In genomic region chr17:3729881-3730280, GRCh38 we compare ENCODE assay signal across 16 cellular contexts. TPM values are rescaled to one million over a fixed set of nuclear protein-coding genes. Genes with fewer than 3 reads are reported as not detected.
A peak's percentile ranks its signal among the peaks of the same experiment; 100 is the strongest.
DNase-seq lines count a peak whose midpoint lies in the region; ATAC-seq, FAIRE-seq and TF ChIP-seq lines count a peak whose summit lies in the region.
"Had no signal": no experiment of that assay in that cellular context is flagged by ENCODE, and none has a peak within 500 bp of the region (broad histone marks: within the 10 kb centered on the region; RNA-seq: fewer than 3 reads in every experiment).

No MANE protein-coding gene starts in this region.

- TF ChIP-seq POLR2A in HepG2 (IDR thresholded peaks at IDR 0.05; ENCODE audit: insufficient read depth in 1 of 2, low read depth in 2 of 2, low read length in 2 of 2) (no peak), right lobe of liver (IDR thresholded peaks at IDR 0.05) (no peak)

- POLR2A ChIA-PET in HepG2 (lab: Yijun Ruan, JAX): no interaction called here

- no peak overlapping the region for H3K4me2 ChIP-seq in HepG2 (ENCODE audit: low read depth, low read length)

- no peak overlapping the region for H3K9ac ChIP-seq in HepG2 (ENCODE audit: insufficient read depth, low read depth, low read length)

- CTCF ChIA-PET in HepG2 (lab: Yijun Ruan, JAX; ENCODE audit: low intra/inter-chr PET ratio, low total read pairs): no interaction called here

- H3K4me1 ChIP-seq in HepG2 (ENCODE audit: insufficient read depth, low read length): peaks cover 54% of the 10 kb centered on the region
- peaks cover 0 to 15% (median 0%) of the 10 kb centered on the region in 4 donors for H3K4me1 ChIP-seq in right lobe of liver
- no peaks in the 10 kb centered on the region for H3K4me1 ChIP-seq in small intestine (ENCODE audit: control insufficient read depth in 2 of 2, insufficient read depth in 1 of 2, low read depth in 1 of 2, low read length in 1 of 2)

- FAIRE-seq in HepG2 (lab: Jason Lieb, UNC): no peak
- no peak for FAIRE-seq in small intestine (lab: Jason Lieb, UNC)
- FAIRE-seq: GM12892 had no signal

- H3K27me3 ChIP-seq in HepG2 (ENCODE audit: control insufficient read depth in 1 of 2, insufficient read depth in 2 of 2, low read length in 2 of 2) (no peaks in the 10 kb centered on the region), right lobe of liver (no peaks in the 10 kb centered on the region), small intestine (ENCODE audit: control insufficient read depth in 2 of 2, insufficient read depth in 2 of 2, low read length in 2 of 2) (no peaks in the 10 kb centered on the region)

- H2AFZ ChIP-seq in HepG2 (ENCODE audit: low read length): no peak overlapping the region
- H2AFZ ChIP-seq: GM23338 had no signal

- no peak for TF ChIP-seq EP300 in HepG2 (IDR thresholded peaks at IDR 0.05; ENCODE audit: low read depth in 2 of 2, low read length in 2 of 2)
- TF ChIP-seq EP300 in HepG2 (CRISPR knock-in tag; IDR thresholded peaks at IDR 0.05; ENCODE audit: borderline replicate concordance): no peak

- no peaks in the 10 kb centered on the region for H4K20me1 ChIP-seq in HepG2 (ENCODE audit: insufficient read depth, low read length)

- in situ Hi-C loops in HepG2 (cut with HindIII; ENCODE audit: extremely low pct_ligation_motif_present, low pct_unique_long_range_greater_than_20kb): loop anchor here (10.0 kb wide), 1 partner anchor 175 kb away; no protein-coding TSS in a partner anchor

- H3K36me3 ChIP-seq in HepG2 (replicated peaks in 1 of 2; ENCODE audit: control insufficient read depth in 1 of 2, insufficient read depth in 2 of 2, low read length in 2 of 2) (no peaks in the 10 kb centered on the region; a peak in 1 of 5 replicates), right lobe of liver (no peaks in the 10 kb centered on the region), small intestine (ENCODE audit: control insufficient read depth in 2 of 2, insufficient read depth in 2 of 2, low read length in 2 of 2) (no peaks in the 10 kb centered on the region)

- ATAC-seq in HepG2 (no peak), right lobe of liver (no peak)

- 93% methylated on average over 2 of the region's 6 CpGs for WGBS in HepG2 (ENCODE audit: low lambda C conversion rate)
- WGBS in right lobe of liver (ENCODE audit: insufficient coverage, low coverage, low lambda C conversion rate, missing lambda C conversion rate): 0% methylated on average over 1 of the region's 6 CpGs
- 14 to 74% (median 36%) methylated on average over 6 of the region's 6 CpGs for WGBS in small intestine, 3 donors

- DNase-seq in NCI-H2107 treated with DMSO at 0.1 percent for 48 hours (lab: John Stamatoyannopoulos, UW; ENCODE audit: unreplicated experiment): peak; percentile 44
- no peak for DNase-seq in NCI-H2107 (lab: John Stamatoyannopoulos, UW)
- DNase-seq in HepG2 (ENCODE audit: low spot score): no peak
- no peak for DNase-seq in right lobe of liver
- DNase-seq in RPMI8226: peak; percentile 27
- peak; percentile 70 for DNase-seq in small intestine
- no peak for DNase-seq in AG20443 (ENCODE audit: low spot score)
- no peak for DNase-seq in SW480 (ENCODE audit: low spot score)
- DNase-seq: 8988T; C1 segment of cervical spinal cord; CD4-positive, alpha-beta T cell; DND-41; GDM1; H7 had no signal

- no TSS peak for BruUV-seq in HepG2 (replicated peaks; lab: Mats Ljungman, UMichigan)

- H3K27ac ChIP-seq in HepG2 (ENCODE audit: extremely low read length, insufficient read depth, low read length) (no peak overlapping the region), right lobe of liver (no peak overlapping the region), small intestine (ENCODE audit: low read depth in 1 of 2, low read length in 1 of 2) (no peak overlapping the region)

- no peak overlapping the region for H3K4me3 ChIP-seq in HepG2 (replicated peaks in 1 of 3; ENCODE audit: insufficient read depth in 1 of 3, low read depth in 2 of 3, low read length in 3 of 3)
- no peak overlapping the region for H3K4me3 ChIP-seq in right lobe of liver
- no peak overlapping the region for H3K4me3 ChIP-seq in small intestine (ENCODE audit: low read depth in 1 of 2, low read length in 2 of 2)
- H3K4me3 ChIP-seq: GM23338 had no signal

- H3K9me3 ChIP-seq in HepG2 (ENCODE audit: low read length): no peaks in the 10 kb centered on the region
- no peaks in the 10 kb centered on the region for H3K9me3 ChIP-seq in right lobe of liver
- no peaks in the 10 kb centered on the region for H3K9me3 ChIP-seq in small intestine (ENCODE audit: control insufficient read depth, low read depth)

- H3K79me2 ChIP-seq in HepG2 (ENCODE audit: insufficient read depth, low read length): peaks cover 18% of the 10 kb centered on the region

- TF ChIP-seq RAD21 in HepG2 (CRISPR knock-in tag; IDR thresholded peaks at IDR 0.05): no peak

- intact Hi-C loops in HepG2 (cut with micrococcal nuclease; ENCODE audit: unreplicated experiment): loop anchor here (5.0 to 10.0 kb wide), 2 partner anchors 48 to 175 kb away; no protein-coding TSS in a partner anchor
- intact Hi-C loops in right lobe of liver (cut with DNase I): loop anchor here in 1 of 2 donors (10.0 kb wide), 1 partner anchor 115 kb away; the partner anchor contains the start of gene NCBP3

- TF ChIP-seq CTCF in HepG2 (CRISPR knock-in tag; IDR thresholded peaks at IDR 0.05) (no peak), right lobe of liver (IDR thresholded peaks at IDR 0.05) (no peak)

TF ChIP-seq in HepG2, 621 proteins besides CTCF, POLR2A, EP300 and RAD21 (continues in another document):
- TF ChIP-seq MZF1 (CRISPR knock-in tag; IDR thresholded peaks at IDR 0.05; ENCODE audit: borderline replicate concordance) (no peak), ZNF335 (CRISPR knock-in tag; IDR thresholded peaks at IDR 0.05) (no peak), YY1 (IDR thresholded peaks at IDR 0.05; ENCODE audit: insufficient read depth, insufficient replicate concordance, low read depth, low read length) (no peak)

RNA-seq across cellular contexts. Expression of gene HASPIN, which starts 6.2 kb away (rescaled TPM):
- total RNA-seq in HepG2 (2016; rRNA removed; fragmentation: Illumina TruSeq; extraction: Trizol) (7.8 and 8.1 TPM in 2 replicates), right lobe of liver (1 to 10 TPM in 1 of 6 experiments, under 1 TPM in 4, not detected in 1; 0.07 to 1.1 (median 0.27) TPM)
- total RNA-seq in HepG2 (2016; cell fraction: cytosol; rRNA removed; fragmentation: Illumina TruSeq; extraction: Trizol; ENCODE audit: low read depth): 1.3 and 1.4 TPM in 2 replicates
- 7.4 and 8.8 TPM in 2 replicates for total RNA-seq in HepG2 (2016; cell fraction: insoluble cytoplasmic fraction; rRNA removed; fragmentation: Illumina TruSeq; extraction: Trizol)
- 4.8 TPM in 2 replicates for total RNA-seq in HepG2 (2016; cell fraction: membrane; rRNA removed; fragmentation: Illumina TruSeq; extraction: Trizol)
- total RNA-seq in HepG2 (2016; cell fraction: nucleus; rRNA removed; fragmentation: Illumina TruSeq; extraction: Trizol): 4.1 and 5.0 TPM in 2 replicates
- polyA plus RNA-seq in HepG2 (2011; rRNA removed) (1.9 and 2.7 TPM in 2 replicates), small intestine (1 to 10 TPM in 1 of 3 donors, not detected in 2; 3.6 TPM)
- 1.5 and 1.9 TPM in 2 replicates for polyA plus RNA-seq in HepG2 (2011; cell fraction: cytosol; rRNA removed)
- 1.1 and 2.3 TPM in 2 replicates for polyA plus RNA-seq in HepG2 (2011; cell fraction: nucleus; rRNA removed)
- polyA plus RNA-seq in HepG2 (2012): 1.1 and 1.9 TPM in 2 replicates
- polyA plus RNA-seq in HepG2 (2016; cell fraction: cytosol; fragmentation: Illumina TruSeq; extraction: Trizol; ENCODE audit: low read depth): 0.50 and 0.65 TPM in 2 replicates
- 5.0 and 5.9 TPM in 2 replicates for polyA plus RNA-seq in HepG2 (2016; cell fraction: insoluble cytoplasmic fraction; fragmentation: Illumina TruSeq; extraction: Trizol; ENCODE audit: low read depth)
- 1.5 and 1.6 TPM in 2 replicates for polyA plus RNA-seq in HepG2 (2016; cell fraction: membrane; fragmentation: Illumina TruSeq; extraction: Trizol; ENCODE audit: low read depth)
- polyA plus RNA-seq in HepG2 (2016; cell fraction: nucleus; fragmentation: Illumina TruSeq; extraction: Trizol; ENCODE audit: insufficient read depth, low read depth): 3.6 and 4.4 TPM in 2 replicates
- 5.0 and 17.7 TPM in 2 replicates for polyA minus RNA-seq in HepG2 (2011; rRNA and poly(A)+ RNA removed; ENCODE audit: low replicate concordance)
- polyA minus RNA-seq in HepG2 (2011; cell fraction: cytosol; rRNA and poly(A)+ RNA removed): 4.4 and 5.5 TPM in 2 replicates
- 3.0 and 5.7 TPM in 2 replicates for polyA minus RNA-seq in HepG2 (2011; cell fraction: nucleus; rRNA and poly(A)+ RNA removed)

RNA-seq across cellular contexts. Expression of gene P2RX5, which starts 33.9 kb away (rescaled TPM):
- total RNA-seq in HepG2 (2016; rRNA removed; fragmentation: Illumina TruSeq; extraction: Trizol): 0.90 and 0.95 TPM in 2 replicates
- 0.20 and 0.79 TPM in 2 replicates for total RNA-seq in HepG2 (2016; cell fraction: cytosol; rRNA removed; fragmentation: Illumina TruSeq; extraction: Trizol; ENCODE audit: low read depth)
- 0.64 and 0.82 TPM in 2 replicates for total RNA-seq in HepG2 (2016; cell fraction: insoluble cytoplasmic fraction; rRNA removed; fragmentation: Illumina TruSeq; extraction: Trizol)
- total RNA-seq in HepG2 (2016; cell fraction: membrane; rRNA removed; fragmentation: Illumina TruSeq; extraction: Trizol): 0.62 and 0.93 TPM in 2 replicates
- total RNA-seq in HepG2 (2016; cell fraction: nucleus; rRNA removed; fragmentation: Illumina TruSeq; extraction: Trizol): 0.53 and 1.1 TPM in 2 replicates
- 1.0 and 1.7 TPM in 2 replicates for polyA plus RNA-seq in HepG2 (2011; rRNA removed)
- 1.4 and 1.5 TPM in 2 replicates for polyA plus RNA-seq in HepG2 (2011; cell fraction: cytosol; rRNA removed)
- 1.6 and 1.9 TPM in 2 replicates for polyA plus RNA-seq in HepG2 (2011; cell fraction: nucleus; rRNA removed)
- 0.50 and 1.1 TPM in 2 replicates for polyA plus RNA-seq in HepG2 (2012)
- 0.24 and 0.38 TPM in 2 replicates for polyA plus RNA-seq in HepG2 (2016; cell fraction: cytosol; fragmentation: Illumina TruSeq; extraction: Trizol; ENCODE audit: low read depth)
- 0.46 and 0.98 TPM in 2 replicates for polyA plus RNA-seq in HepG2 (2016; cell fraction: insoluble cytoplasmic fraction; fragmentation: Illumina TruSeq; extraction: Trizol; ENCODE audit: low read depth)
- 0.48 and 0.70 TPM in 2 replicates for polyA plus RNA-seq in HepG2 (2016; cell fraction: membrane; fragmentation: Illumina TruSeq; extraction: Trizol; ENCODE audit: low read depth)
- 1.5 and 1.7 TPM in 2 replicates for polyA plus RNA-seq in HepG2 (2016; cell fraction: nucleus; fragmentation: Illumina TruSeq; extraction: Trizol; ENCODE audit: insufficient read depth, low read depth)
- 1.6 and 53.3 TPM in 2 replicates for polyA minus RNA-seq in HepG2 (2011; rRNA and poly(A)+ RNA removed; ENCODE audit: low replicate concordance)
- 0.49 and 1.2 TPM in 2 replicates for polyA minus RNA-seq in HepG2 (2011; cell fraction: cytosol; rRNA and poly(A)+ RNA removed)
- 0.87 and 1.0 TPM in 2 replicates for polyA minus RNA-seq in HepG2 (2011; cell fraction: nucleus; rRNA and poly(A)+ RNA removed)
- total RNA-seq in right lobe of liver: 1 to 10 TPM in 1 of 6 experiments, under 1 TPM in 5; 0.13 to 1.1 (median 0.40) TPM
- polyA plus RNA-seq in small intestine: 1 to 10 TPM in 2 of 3 donors, under 1 TPM in 1; 0.67 to 5.6 (median 3.0) TPM

Comparison
In these comparisons a context has a peak if more than half of its experiments do, and no peak if none do; other contexts are left out.
1. DNase-seq: peak in NCI-H2107 treated with DMSO at 0.1 percent for 48 hours (single experiment), RPMI8226 (single experiment) and small intestine (single experiment); none in NCI-H2107 (single experiment), HepG2 (single experiment), right lobe of liver (0 of 3), AG20443 (single experiment) and SW480 (single experiment).